28 cellular contexts compared by ENCODE assay signal in genomic region chr5:153968761-153969562, GRCh38.
"Had no signal": no experiment of that assay in that cellular context is flagged by ENCODE, and none has a peak within 500 bp of the region (broad histone marks: within the 10 kb centered on the region; RNA-seq: fewer than 3 reads in every experiment).

No MANE protein-coding gene starts in this region.

- H3K4me1 ChIP-seq: adrenal gland, gastrocnemius medialis, right lobe of liver, transverse colon, uterus had no signal

- H3K27me3 ChIP-seq: adrenal gland, ascending aorta, gastrocnemius medialis, right lobe of liver, suprapubic skin, uterus had no signal

- H3K36me3 ChIP-seq: adrenal gland, ascending aorta, gastrocnemius medialis, right lobe of liver, stomach, suprapubic skin, transverse colon, uterus had no signal

- H3K27me3 Mint-ChIP-seq: central memory CD8-positive, alpha-beta T cell had no signal

- H3K4me3 ChIP-seq: adrenal gland, ascending aorta, gastrocnemius medialis, right lobe of liver, stomach, suprapubic skin, transverse colon, uterus had no signal

- H3K9me3 Mint-ChIP-seq: activated T-cell treated with anti-CD3 and anti-CD28 coated beads, Interleukin-2, amount 50 U/mL, for 4 hours; activated T-helper 2 cell treated with anti-CD3 and anti-CD28 coated beads, Interferon-gamma antibody, Interleukin-2, Interleukin-4, amounts not matched to agents 10 μg/mL and 5 μg/mL and 100 μg/mL, durations not matched to agents 14 hours and 24 hours and 36 hours; central memory CD8-positive, alpha-beta T cell; memory B cell; nephron; stimulated activated effector memory CD8-positive, alpha-beta T cell treated with anti-CD3 and anti-CD28 coated beads, Interleukin-12 subunit alpha, Interleukin-12 subunit beta, amount 100 ng/mL, for 72 hours; T-helper 2 cell treated with Interferon-gamma antibody and Interleukin-4, amounts not matched to agents 5 μg/mL and 100 μg/mL, for 36 hours had no signal

- ATAC-seq: activated T-cell treated with anti-CD3 and anti-CD28 coated beads, Interleukin-2, amount 50 U/mL, for 4 hours; esophagus mucosa; gastrocnemius medialis; left cardiac atrium; right lobe of liver; stimulated activated effector memory CD8-positive, alpha-beta T cell treated with anti-CD3 and anti-CD28 coated beads, Interleukin-12 subunit alpha, Interleukin-12 subunit beta, amount 100 ng/mL, for 72 hours had no signal

- H3K4me3 Mint-ChIP-seq: activated naive CD8-positive, alpha-beta T cell; activated T-cell treated with anti-CD3 and anti-CD28 coated beads, Interleukin-2, amount 50 U/mL, for 4 hours; central memory CD8-positive, alpha-beta T cell; memory B cell; nephron; stimulated activated effector memory CD8-positive, alpha-beta T cell treated with anti-CD3 and anti-CD28 coated beads, Interleukin-12 subunit alpha, Interleukin-12 subunit beta, amount 100 ng/mL, for 72 hours; T-helper 2 cell treated with Interferon-gamma antibody and Interleukin-4, amounts not matched to agents 5 μg/mL and 100 μg/mL, for 36 hours had no signal

- DNase-seq: activated CD8-positive, alpha-beta memory T cell treated with anti-CD3 and anti-CD28 coated beads, Interleukin-2, amount 50 U/mL, for 48 hours; activated naive CD4-positive, alpha-beta T cell; activated T-cell treated with anti-CD3 and anti-CD28 coated beads, Interleukin-2, amount 50 U/mL, for 4 hours; adrenal gland; effector memory CD4-positive, alpha-beta T cell; gastrocnemius medialis; head of caudate nucleus; islet precursor cell; left cardiac atrium; nucleus accumbens; right lobe of liver; small intestine; stimulated activated CD4-positive, alpha-beta T cell treated with anti-CD3 and anti-CD28 coated beads, Interleukin-2, amount 100 ng/mL, for 24 hours; stomach; transverse colon; uterus had no signal

- FAIRE-seq: colon, endothelial cell of umbilical vein, small intestine had no signal

- H3K36me3 Mint-ChIP-seq: activated naive CD8-positive, alpha-beta T cell; memory B cell; stimulated activated effector memory CD8-positive, alpha-beta T cell treated with anti-CD3 and anti-CD28 coated beads, Interleukin-12 subunit alpha, Interleukin-12 subunit beta, amount 100 ng/mL, for 72 hours had no signal

- H3K27ac ChIP-seq: adrenal gland, ascending aorta, gastrocnemius medialis, right lobe of liver, stomach, suprapubic skin, transverse colon, uterus had no signal

- H3K4me1 Mint-ChIP-seq: central memory CD8-positive, alpha-beta T cell had no signal

- H3K9me3 ChIP-seq: adrenal gland, ascending aorta, gastrocnemius medialis, right lobe of liver, stomach, suprapubic skin, transverse colon, uterus had no signal

- H3K27ac Mint-ChIP-seq: activated naive CD8-positive, alpha-beta T cell; activated T-helper 2 cell treated with anti-CD3 and anti-CD28 coated beads, Interferon-gamma antibody, Interleukin-2, Interleukin-4, amounts not matched to agents 10 μg/mL and 5 μg/mL and 100 μg/mL, durations not matched to agents 14 hours and 24 hours and 36 hours; memory B cell; nephron; stimulated activated effector memory CD8-positive, alpha-beta T cell treated with anti-CD3 and anti-CD28 coated beads, Interleukin-12 subunit alpha, Interleukin-12 subunit beta, amount 100 ng/mL, for 72 hours; T-helper 2 cell treated with Interferon-gamma antibody and Interleukin-4, amounts not matched to agents 5 μg/mL and 100 μg/mL, for 36 hours had no signal
